ENCODE assay signal across 28 cellular contexts in the genomic region with DNA sequence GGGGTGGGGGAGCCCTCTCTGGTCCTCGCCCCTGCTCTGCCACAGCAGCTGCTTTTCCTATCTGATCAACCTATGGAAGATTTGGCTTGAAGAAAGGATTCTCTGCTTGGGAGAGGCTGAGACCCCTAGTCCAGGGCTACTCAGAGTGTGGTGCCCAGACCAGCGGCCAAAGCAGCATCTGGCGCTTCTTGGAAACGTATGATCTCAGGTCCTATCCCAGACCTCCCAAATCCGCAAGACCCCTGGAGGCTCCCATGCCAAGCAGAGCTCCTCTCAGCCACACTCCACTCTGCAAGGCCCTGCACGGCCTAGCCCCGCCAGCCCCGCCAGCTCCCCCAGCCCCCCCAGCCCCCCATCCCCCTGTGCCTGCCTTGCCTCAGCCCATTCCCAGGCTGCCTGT.
"Had no signal": no experiment of that assay in that cellular context is flagged by ENCODE, and none has a peak within 500 bp of the region (broad histone marks: within the 10 kb centered on the region; RNA-seq: fewer than 3 reads in every experiment).

No MANE protein-coding gene starts in this region.

- H3K27me3 ChIP-seq: adrenal gland, body of pancreas, colonic mucosa, heart left ventricle had no signal

- H3K27me3 Mint-ChIP-seq: activated B cell treated with CpG ODN at 0.5 μM for 24 hours; activated CD8-positive, alpha-beta T cell treated with anti-CD3 and anti-CD28 coated beads for 36 hours; activated naive CD4-positive, alpha-beta T cell treated with anti-CD3 and anti-CD28 coated beads, Interleukin-2, amount 50 U/mL, for 24 hours; activated naive CD8-positive, alpha-beta T cell treated with anti-CD3 and anti-CD28 coated beads for 36 hours; activated naive CD8-positive, alpha-beta T cell treated with anti-CD3 and anti-CD28 coated beads, Interleukin-2, amount 50 U/mL, for 24 hours had no signal

- H3K36me3 ChIP-seq: colonic mucosa had no signal

- H3K4me3 Mint-ChIP-seq: activated B cell treated with CpG ODN at 0.5 μM for 24 hours; activated CD8-positive, alpha-beta T cell treated with anti-CD3 and anti-CD28 coated beads for 36 hours; activated naive CD4-positive, alpha-beta T cell treated with anti-CD3 and anti-CD28 coated beads for 36 hours; activated naive CD4-positive, alpha-beta T cell treated with anti-CD3 and anti-CD28 coated beads, Interleukin-2, amount 50 U/mL, for 24 hours; activated naive CD8-positive, alpha-beta T cell treated with anti-CD3 and anti-CD28 coated beads for 36 hours; activated naive CD8-positive, alpha-beta T cell treated with anti-CD3 and anti-CD28 coated beads, Interleukin-2, amount 50 U/mL, for 24 hours; activated T-cell treated with anti-CD3 and anti-CD28 coated beads, Interleukin-2, amount 50 U/mL, for 4 hours; endodermal cell had no signal

- H3K4me3 ChIP-seq: adrenal gland, body of pancreas, colonic mucosa, heart left ventricle had no signal

- H3K4me1 Mint-ChIP-seq: activated naive CD4-positive, alpha-beta T cell treated with anti-CD3 and anti-CD28 coated beads, Interleukin-2, amount 50 U/mL, for 24 hours; activated naive CD8-positive, alpha-beta T cell treated with anti-CD3 and anti-CD28 coated beads for 36 hours had no signal

- H3K27ac ChIP-seq: adrenal gland, body of pancreas, colonic mucosa, heart left ventricle, WERI-Rb-1 had no signal

- H3K27ac Mint-ChIP-seq: activated B cell treated with CpG ODN at 0.5 μM for 24 hours; activated CD8-positive, alpha-beta T cell treated with anti-CD3 and anti-CD28 coated beads for 36 hours; activated naive CD4-positive, alpha-beta T cell treated with anti-CD3 and anti-CD28 coated beads for 36 hours; activated naive CD4-positive, alpha-beta T cell treated with anti-CD3 and anti-CD28 coated beads, Interleukin-2, amount 50 U/mL, for 24 hours; activated naive CD8-positive, alpha-beta T cell treated with anti-CD3 and anti-CD28 coated beads for 36 hours; activated naive CD8-positive, alpha-beta T cell treated with anti-CD3 and anti-CD28 coated beads, Interleukin-2, amount 50 U/mL, for 24 hours; activated T-helper 2 cell treated with anti-CD3 and anti-CD28 coated beads, Interferon-gamma antibody, Interleukin-2, Interleukin-4, amounts not matched to agents 10 μg/mL and 5 μg/mL and 100 μg/mL, durations not matched to agents 14 hours and 24 hours and 36 hours; endodermal cell had no signal

- H3K9me3 Mint-ChIP-seq: activated B cell treated with CpG ODN at 0.5 μM for 24 hours; activated CD8-positive, alpha-beta T cell treated with anti-CD3 and anti-CD28 coated beads for 36 hours; activated naive CD4-positive, alpha-beta T cell treated with anti-CD3 and anti-CD28 coated beads for 36 hours; activated naive CD4-positive, alpha-beta T cell treated with anti-CD3 and anti-CD28 coated beads, Interleukin-2, amount 50 U/mL, for 24 hours; activated naive CD8-positive, alpha-beta T cell treated with anti-CD3 and anti-CD28 coated beads for 36 hours; activated naive CD8-positive, alpha-beta T cell treated with anti-CD3 and anti-CD28 coated beads, Interleukin-2, amount 50 U/mL, for 24 hours; activated T-cell treated with anti-CD3 and anti-CD28 coated beads, Interleukin-2, amount 50 U/mL, for 4 hours; activated T-helper 2 cell treated with anti-CD3 and anti-CD28 coated beads, Interferon-gamma antibody, Interleukin-2, Interleukin-4, amounts not matched to agents 10 μg/mL and 5 μg/mL and 100 μg/mL, durations not matched to agents 14 hours and 24 hours and 36 hours; endodermal cell had no signal

- DNase-seq: activated B cell treated with CpG ODN at 0.5 μM for 24 hours; activated CD4-positive, alpha-beta T cell treated with anti-CD3 and anti-CD28 coated beads for 48 hours; activated CD4-positive, alpha-beta T cell treated with anti-CD3 and anti-CD28 coated beads, Interleukin-2, amount 50 U/mL, for 1 hour; activated CD4-positive, alpha-beta T cell treated with anti-CD3 and anti-CD28 coated beads, Interleukin-2, amount 50 U/mL, for 48 hours; activated CD8-positive, alpha-beta memory T cell treated with anti-CD3 and anti-CD28 coated beads for 24 hours; activated CD8-positive, alpha-beta T cell treated with anti-CD3 and anti-CD28 coated beads for 36 hours; activated effector memory CD4-positive, alpha-beta T cell treated with anti-CD3 and anti-CD28 coated beads, Interleukin-2, amount 50 U/mL, for 16 hours; activated naive CD4-positive, alpha-beta T cell treated with anti-CD3 and anti-CD28 coated beads for 36 hours; activated naive CD8-positive, alpha-beta T cell treated with anti-CD3 and anti-CD28 coated beads for 36 hours; activated naive CD8-positive, alpha-beta T cell treated with anti-CD3 and anti-CD28 coated beads, Interleukin-2, amount 50 U/mL, for 24 hours; activated T-cell treated with anti-CD3 and anti-CD28 coated beads, Interleukin-2, amount 50 U/mL, for 4 hours; amygdala; central memory CD4-positive, alpha-beta T cell; cerebellar nuclear complex; colonic mucosa; effector memory CD4-positive, alpha-beta T cell; endodermal cell; foreskin fibroblast; heart left ventricle; T-helper 1 cell; T-helper 2 cell; WERI-Rb-1 had no signal

- ATAC-seq: activated CD4-positive, CD25-positive, alpha-beta regulatory T cell treated with anti-CD3 and anti-CD28 coated beads, Interleukin-2, amount 50 U/mL, for 24 hours; activated CD8-positive, alpha-beta T cell treated with anti-CD3 and anti-CD28 coated beads for 36 hours; activated naive CD8-positive, alpha-beta T cell treated with anti-CD3 and anti-CD28 coated beads, Interleukin-2, amount 50 U/mL, for 24 hours; activated T-cell treated with anti-CD3 and anti-CD28 coated beads, Interleukin-2, amount 50 U/mL, for 4 hours; body of pancreas; esophagus mucosa; heart left ventricle had no signal

- H3K9me3 ChIP-seq: adrenal gland, body of pancreas, colonic mucosa, heart left ventricle had no signal

- H3K4me1 ChIP-seq: adrenal gland, body of pancreas, colonic mucosa, heart left ventricle had no signal
